Comparison of ENCODE assay signal across 9 cellular contexts in genomic region chr19:58513213-58513693, GRCh38. TPM values are rescaled to one million over a fixed set of nuclear protein-coding genes. Genes with fewer than 3 reads are reported as not detected.
DNase-seq lines count a peak whose midpoint lies in the region; ATAC-seq and TF ChIP-seq lines count a peak whose summit lies in the region.
"Had no signal": no experiment of that assay in that cellular context is flagged by ENCODE, and none has a peak within 500 bp of the region (broad histone marks: within the 10 kb centered on the region; RNA-seq: fewer than 3 reads in every experiment).

No MANE protein-coding gene starts in this region.

- DNase-seq in DMS53 (lab: John Stamatoyannopoulos, UW) (peak; percentile 81), DMS53 treated with DMSO at 0.1 percent for 48 hours (lab: John Stamatoyannopoulos, UW; ENCODE audit: unreplicated experiment) (no peak), hepatocyte (ENCODE audit: low spot score) (no peak), stomach (no peak), CD14-positive monocyte (ENCODE audit: low spot score) (no peak), H4 (ENCODE audit: low spot score) (no peak)

- TF ChIP-seq EP300 in stomach (IDR thresholded peaks at IDR 0.05): no peak

- no peaks in the 10 kb centered on the region for H4K20me1 ChIP-seq in SU-DHL-6 (ENCODE audit: low read depth, low read length)
- peaks cover 3% of the 10 kb centered on the region for H4K20me1 ChIP-seq in hepatocyte (ENCODE audit: insufficient read depth, poor library complexity, severe bottlenecking)

- H3K9me2 ChIP-seq in SU-DHL-6 (replicated peaks; ENCODE audit: insufficient read depth, low read length) (no peaks in the 10 kb centered on the region), hepatocyte (replicated peaks; ENCODE audit: insufficient read depth) (no peaks in the 10 kb centered on the region)

- H3K27me3 Mint-ChIP-seq in CD14-positive monocyte (ENCODE audit: low read depth in 3 of 3): peaks cover 0 to 2% (median 2%) of the 10 kb centered on the region in 3 donors

- peaks cover 22% of the 10 kb centered on the region for H3K4me1 Mint-ChIP-seq in CD14-positive monocyte

- no peaks in the 10 kb centered on the region for H3K27me3 ChIP-seq in SU-DHL-6 (ENCODE audit: low read length)
- no peaks in the 10 kb centered on the region for H3K27me3 ChIP-seq in hepatocyte
- no peaks in the 10 kb centered on the region for H3K27me3 ChIP-seq in stomach
- H3K27me3 ChIP-seq: ascending aorta had no signal

- no peak overlapping the region for H3K27ac Mint-ChIP-seq in CD14-positive monocyte

- peaks cover 19 to 30% of the 10 kb centered on the region in 2 donors for H3K36me3 Mint-ChIP-seq in CD14-positive monocyte

- no peak for TF ChIP-seq POLR2A in stomach (IDR thresholded peaks at IDR 0.05)

- H3K4me1 ChIP-seq in hepatocyte (ENCODE audit: insufficient read depth) (peaks cover 20% of the 10 kb centered on the region), stomach (peaks cover 21 to 63% (median 49%) of the 10 kb centered on the region in 4 donors)

- H2AFZ ChIP-seq in SU-DHL-6 (ENCODE audit: low read depth, low read length, severe bottlenecking) (peak overlapping the region; percentile 78), hepatocyte (no peak overlapping the region)

- H3K9me3 Mint-ChIP-seq in CD14-positive monocyte: peaks cover 0 to 13% (median 5%) of the 10 kb centered on the region in 7 donors

- peak overlapping the region; percentile 96 for H3K4me2 ChIP-seq in SU-DHL-6 (ENCODE audit: low read depth, low read length, poor library complexity, severe bottlenecking)
- peak overlapping the region; percentile 83 for H3K4me2 ChIP-seq in hepatocyte

- intact Hi-C loops in stomach (cut with DNase I; ENCODE audit: low total_unique reads): no loop called here
- intact Hi-C loops in CD14-positive monocyte (cut with micrococcal nuclease): no loop called here

- no peak overlapping the region for H3K27ac ChIP-seq in SU-DHL-6 (ENCODE audit: low read depth, low read length)
- peak overlapping the region; percentile 82 for H3K27ac ChIP-seq in hepatocyte
- H3K27ac ChIP-seq in stomach: peak overlapping the region in 4 of 5 donors; percentile 60 to 81 (median 64)

- no peaks in the 10 kb centered on the region for H3K9me3 ChIP-seq in SU-DHL-6 (ENCODE audit: insufficient read depth, low read length)
- no peaks in the 10 kb centered on the region for H3K9me3 ChIP-seq in hepatocyte (ENCODE audit: low read depth)
- H3K9me3 ChIP-seq in stomach: no peaks in the 10 kb centered on the region
- H3K9me3 ChIP-seq: ascending aorta had no signal

- H3K9ac ChIP-seq in SU-DHL-6 (ENCODE audit: low read length): peak overlapping the region; percentile 97

- peaks cover 11% of the 10 kb centered on the region for H3K79me2 ChIP-seq in SU-DHL-6 (ENCODE audit: insufficient read depth, low read length)
- peaks cover 42% of the 10 kb centered on the region for H3K79me2 ChIP-seq in hepatocyte

- WGBS in hepatocyte (ENCODE audit: low lambda C conversion rate, missing lambda C conversion rate): 91% methylated on average over 10 of the region's 10 CpGs
- 20 to 80% (median 77%) methylated on average over 1 to 10 of the region's 10 CpGs for WGBS in stomach, 5 donors

- H3F3A ChIP-seq in SU-DHL-6 (ENCODE audit: insufficient read depth): peaks cover 4% of the 10 kb centered on the region; the same call in 1 of the 2 replicates

- H3K4me3 Mint-ChIP-seq in CD14-positive monocyte: no peak overlapping the region

- TF ChIP-seq CTCF in SU-DHL-6 (IDR thresholded peaks at IDR 0.05; ENCODE audit: insufficient read depth, low read length, poor library complexity, severe bottlenecking) (no peak), hepatocyte (IDR thresholded peaks at IDR 0.05; ENCODE audit: poor library complexity) (no peak), stomach (IDR thresholded peaks at IDR 0.05) (no peak), CD14-positive monocyte (IDR thresholded peaks at IDR 0.05) (no peak)

- no peak for ATAC-seq in GM18511 (IDR thresholded peaks at IDR 0.05; ENCODE audit: unreplicated experiment)

- H3K4me3 ChIP-seq in SU-DHL-6 (ENCODE audit: insufficient read depth, low read length, poor library complexity, severe bottlenecking): no peak overlapping the region
- H3K4me3 ChIP-seq in hepatocyte: no peak overlapping the region
- H3K4me3 ChIP-seq in stomach: peak overlapping the region in 1 of 4 donors; percentile 54

- H3K36me3 ChIP-seq in SU-DHL-6 (ENCODE audit: low read length) (no peaks in the 10 kb centered on the region), hepatocyte (replicated peaks; ENCODE audit: insufficient read depth, low read depth) (no peaks in the 10 kb centered on the region), stomach (peaks cover 16 to 26% (median 23%) of the 10 kb centered on the region in 4 donors)

RNA-seq across cellular contexts. Expression of gene SLC27A5, which starts 1.5 kb away (rescaled TPM):
- total RNA-seq in hepatocyte (8.4 and 9.0 TPM in 2 replicates), stomach (1 to 10 TPM in 3 of 5 donors, under 1 TPM in 1, not detected in 1; 0.87 to 3.3 (median 1.3) TPM)
- polyA plus RNA-seq in hepatocyte (13.8 and 19.1 TPM in 2 replicates), stomach (10 to 100 TPM in 2 of 3 donors, 1 to 10 TPM in 1; 8.4 to 18.4 (median 16.0) TPM), CD14-positive monocyte (1 to 10 TPM; 2.8 to 2.9 TPM)
- total RNA-seq in H4 (2014; rRNA removed; shearing (Covaris generic)): 18.1 and 19.7 TPM in 2 replicates
- total RNA-seq: ascending aorta had no signal

RNA-seq across cellular contexts. Expression of gene ZBTB45, which starts 6.4 kb away (rescaled TPM):
- total RNA-seq in hepatocyte (3.3 and 5.4 TPM in 2 replicates), stomach (10 to 100 TPM in 3 of 5 donors, 1 to 10 TPM in 1, not detected in 1; 2.4 to 49.0 (median 20.1) TPM)
- polyA plus RNA-seq in hepatocyte (18.5 and 21.6 TPM in 2 replicates), stomach (1 to 10 TPM; 5.6 to 8.2 (median 6.6) TPM), CD14-positive monocyte (1 to 10 TPM; 2.2 to 2.6 TPM)
- 1.6 and 4.6 TPM in 2 replicates for total RNA-seq in H4 (2014; rRNA removed; shearing (Covaris generic))

RNA-seq across cellular contexts. Expression of gene TRIM28, which starts 30.6 kb away (rescaled TPM):
- total RNA-seq in hepatocyte (189 and 191 TPM in 2 replicates), stomach (100 to 1,000 TPM in 4 of 5 donors, 10 to 100 TPM in 1; 95.5 to 923 (median 243) TPM)
- polyA plus RNA-seq in hepatocyte (159 and 180 TPM in 2 replicates), stomach (100 to 1,000 TPM; 143 to 200 (median 171) TPM), CD14-positive monocyte (10 to 100 TPM; 16.2 to 35.0 TPM)
- 378 and 416 TPM in 2 replicates for total RNA-seq in H4 (2014; rRNA removed; shearing (Covaris generic))

RNA-seq across cellular contexts. Expression of gene ZNF446, which starts 37.1 kb away (rescaled TPM):
- total RNA-seq in hepatocyte: 11.2 and 20.5 TPM in 2 replicates
- 13.8 and 20.7 TPM in 2 replicates for polyA plus RNA-seq in hepatocyte
- total RNA-seq in stomach: 10 to 100 TPM in 1 of 5 donors, 1 to 10 TPM in 4; 4.6 to 26.1 (median 5.3) TPM
- polyA plus RNA-seq in stomach: 10 to 100 TPM in 1 of 3 donors, 1 to 10 TPM in 2; 7.1 to 13.0 (median 9.2) TPM
- 1 to 10 TPM; 2.0 to 2.2 TPM for polyA plus RNA-seq in CD14-positive monocyte
- 9.8 and 14.7 TPM in 2 replicates for total RNA-seq in H4 (2014; rRNA removed; shearing (Covaris generic))

RNA-seq across cellular contexts. Expression of gene CHMP2A, which starts 41.7 kb away (rescaled TPM):
- total RNA-seq in hepatocyte: 88.4 and 122 TPM in 2 replicates
- 188 and 196 TPM in 2 replicates for polyA plus RNA-seq in hepatocyte
- 100 to 1,000 TPM in 2 of 5 donors, 10 to 100 TPM in 3; 55.8 to 260 (median 89.0) TPM for total RNA-seq in stomach
- polyA plus RNA-seq in stomach: 100 to 1,000 TPM; 195 to 338 (median 235) TPM
- 100 to 1,000 TPM; 290 to 323 TPM for polyA plus RNA-seq in CD14-positive monocyte
- total RNA-seq in H4 (2014; rRNA removed; shearing (Covaris generic)): 242 and 244 TPM in 2 replicates
